Comparison of ENCODE assay signal across 25 cellular contexts in genomic region chr12:95445884-95446482, GRCh38. TPM values are rescaled to one million over a fixed set of nuclear protein-coding genes. Genes with fewer than 3 reads are reported as not detected.
A peak's percentile ranks its signal among the peaks of the same experiment; 100 is the strongest.
DNase-seq lines count a peak whose midpoint lies in the region; TF ChIP-seq lines count a peak whose summit lies in the region.
"Had no signal": no experiment of that assay in that cellular context is flagged by ENCODE, and none has a peak within 500 bp of the region (broad histone marks: within the 10 kb centered on the region; RNA-seq: fewer than 3 reads in every experiment).

No MANE protein-coding gene starts in this region.

- peak overlapping the region in 32 of 59 donors; percentile 1 to 54 (median 30) for H3K4me3 ChIP-seq in dorsolateral prefrontal cortex
- no peak overlapping the region for H3K4me3 ChIP-seq in mesenchymal stem cell (ENCODE audit: insufficient read depth in 1 of 2, low read depth in 1 of 2, low read length in 2 of 2)
- peak overlapping the region in 1 of 4 donors; percentile 27 for H3K4me3 ChIP-seq in transverse colon
- H3K4me3 ChIP-seq: lung had no signal

- H2AFZ ChIP-seq in mesenchymal stem cell (ENCODE audit: low read depth, low read length), result no peak overlapping the region

- no peak overlapping the region for H2BK120ac ChIP-seq in mesenchymal stem cell (ENCODE audit: low read depth, low read length)

- H3K4me3 Mint-ChIP-seq in activated T-helper 2 cell treated with anti-CD3 and anti-CD28 coated beads, Interferon-gamma antibody, Interleukin-2, Interleukin-4, amounts not matched to agents 10 μg/mL and 5 μg/mL and 100 μg/mL, durations not matched to agents 14 hours and 24 hours and 36 hours (ENCODE audit: low read depth), result no peak overlapping the region
- H3K4me3 Mint-ChIP-seq: activated CD4-positive, alpha-beta memory T cell treated with anti-CD3 and anti-CD28 coated beads for 36 hours; CD8-positive, alpha-beta T cell had no signal

- intact Hi-C loops in dorsolateral prefrontal cortex (cut with DNase I), result no loop called here
- intact Hi-C loops in transverse colon (cut with DNase I; ENCODE audit: low total_unique reads), result no loop called here
- intact Hi-C loops in activated T-helper 2 cell treated with anti-CD3 and anti-CD28 coated beads, Interferon-gamma antibody, Interleukin-2, Interleukin-4, amounts not matched to agents 10 μg/mL and 5 μg/mL and 100 μg/mL, durations not matched to agents 14 hours and 24 hours and 36 hours (cut with micrococcal nuclease), result no loop called here
- intact Hi-C loops in head of caudate nucleus (cut with DNase I), result no loop called here

- peak overlapping the region; percentile 69 for H3K9ac ChIP-seq in mesenchymal stem cell (ENCODE audit: low read length)

- in situ Hi-C loops in transverse colon (cut with MboI; ENCODE audit: low pct_ligation_motif_present in 1 of 4, low pct_unique_long_range_greater_than_20kb in 1 of 4, low sequenced_read_pairs in 3 of 4), result no loop called here

- H3K27ac Mint-ChIP-seq in activated T-helper 2 cell treated with anti-CD3 and anti-CD28 coated beads, Interferon-gamma antibody, Interleukin-2, Interleukin-4, amounts not matched to agents 10 μg/mL and 5 μg/mL and 100 μg/mL, durations not matched to agents 14 hours and 24 hours and 36 hours, result no peak overlapping the region
- H3K27ac Mint-ChIP-seq: activated CD4-positive, alpha-beta memory T cell treated with anti-CD3 and anti-CD28 coated beads for 36 hours; CD8-positive, alpha-beta T cell; naive B cell had no signal

- H3K4me2 ChIP-seq in mesenchymal stem cell (ENCODE audit: low read length, poor library complexity, severe bottlenecking), result no peak overlapping the region

- no peaks in the 10 kb centered on the region for H3K36me3 Mint-ChIP-seq in activated T-helper 2 cell treated with anti-CD3 and anti-CD28 coated beads, Interferon-gamma antibody, Interleukin-2, Interleukin-4, amounts not matched to agents 10 μg/mL and 5 μg/mL and 100 μg/mL, durations not matched to agents 14 hours and 24 hours and 36 hours (ENCODE audit: low read depth)
- H3K36me3 Mint-ChIP-seq: activated CD4-positive, alpha-beta memory T cell treated with anti-CD3 and anti-CD28 coated beads for 36 hours; CD8-positive, alpha-beta T cell had no signal

- H4K8ac ChIP-seq in mesenchymal stem cell (ENCODE audit: low read length), result no peak overlapping the region

- no peak overlapping the region for H3K14ac ChIP-seq in mesenchymal stem cell (ENCODE audit: low read length in 2 of 2)

- H3K4ac ChIP-seq in mesenchymal stem cell (ENCODE audit: low read depth in 1 of 2, low read length in 2 of 2), result no peak overlapping the region

- TF ChIP-seq CTCF in dorsolateral prefrontal cortex (IDR thresholded peaks at IDR 0.05 in 54 of 56, conservative IDR thresholded peaks at IDR 0.05 in 2 of 56; ENCODE audit: low read depth in 1 of 56, partially characterized antibody in 56 of 56) (no peak), transverse colon (IDR thresholded peaks at IDR 0.05) (no peak)

- no peak for TF ChIP-seq EP300 in transverse colon (IDR thresholded peaks at IDR 0.05; ENCODE audit: low read depth)

- H3K23ac ChIP-seq in mesenchymal stem cell (ENCODE audit: low read length in 2 of 2), result no peak overlapping the region

- no peaks in the 10 kb centered on the region for H3K79me1 ChIP-seq in mesenchymal stem cell (replicated peaks; ENCODE audit: low read length, poor library complexity, severe bottlenecking)

- H3K9me3 Mint-ChIP-seq in activated T-helper 2 cell treated with anti-CD3 and anti-CD28 coated beads, Interferon-gamma antibody, Interleukin-2, Interleukin-4, amounts not matched to agents 10 μg/mL and 5 μg/mL and 100 μg/mL, durations not matched to agents 14 hours and 24 hours and 36 hours, result no peaks in the 10 kb centered on the region
- H3K9me3 Mint-ChIP-seq: activated CD4-positive, alpha-beta memory T cell treated with anti-CD3 and anti-CD28 coated beads for 36 hours; CD8-positive, alpha-beta T cell had no signal

- H2BK12ac ChIP-seq in mesenchymal stem cell (ENCODE audit: low read length in 2 of 2), result no peak overlapping the region

- no peaks in the 10 kb centered on the region for H3K4me1 Mint-ChIP-seq in activated T-helper 2 cell treated with anti-CD3 and anti-CD28 coated beads, Interferon-gamma antibody, Interleukin-2, Interleukin-4, amounts not matched to agents 10 μg/mL and 5 μg/mL and 100 μg/mL, durations not matched to agents 14 hours and 24 hours and 36 hours (ENCODE audit: low read depth)

- H3K27me3 ChIP-seq in dorsolateral prefrontal cortex (peaks cover 0 to 31% (median 0%) of the 10 kb centered on the region in 45 donors), mesenchymal stem cell (ENCODE audit: control insufficient read depth in 1 of 2, insufficient read depth in 1 of 2, low read length in 2 of 2) (peaks cover 0 to 3% of the 10 kb centered on the region in 2 experiments), transverse colon (peaks cover 6% of the 10 kb centered on the region)
- H3K27me3 ChIP-seq: esophagus muscularis mucosa, gastroesophageal sphincter had no signal

- no peak overlapping the region for H3K18ac ChIP-seq in mesenchymal stem cell (ENCODE audit: low read depth in 1 of 2, low read length in 2 of 2)

- H2AK5ac ChIP-seq in mesenchymal stem cell (ENCODE audit: low read length, severe bottlenecking), result no peak overlapping the region

- H2BK5ac ChIP-seq in mesenchymal stem cell (ENCODE audit: low read depth, low read length, poor library complexity, severe bottlenecking), result no peak overlapping the region

- peaks cover 3% of the 10 kb centered on the region for H3K4me1 ChIP-seq in mesenchymal stem cell (ENCODE audit: control insufficient read depth, insufficient read depth, low read depth, low read length)
- peaks cover 0 to 17% (median 10%) of the 10 kb centered on the region in 4 donors for H3K4me1 ChIP-seq in transverse colon
- H3K4me1 ChIP-seq: esophagus muscularis mucosa, gastroesophageal sphincter had no signal

- no peak overlapping the region for H4K91ac ChIP-seq in mesenchymal stem cell (ENCODE audit: low read length)

- H3K27ac ChIP-seq in dorsolateral prefrontal cortex, result no peak overlapping the region
- no peak overlapping the region for H3K27ac ChIP-seq in mesenchymal stem cell (ENCODE audit: low read length, poor library complexity, severe bottlenecking)
- H3K27ac ChIP-seq in transverse colon, result peak overlapping the region; percentile 15 to 65 (median 34)
- H3K27ac ChIP-seq: esophagus muscularis mucosa, gastroesophageal sphincter, RWPE1 had no signal

- WGBS in mesenchymal stem cell, result 83% methylated on average over 7 of the region's 7 CpGs
- 58% methylated on average over 4 to 7 of the region's 7 CpGs for WGBS in transverse colon (ENCODE audit: low coverage in 1 of 2), 2 donors

- peaks cover 23% of the 10 kb centered on the region for H3K27me3 Mint-ChIP-seq in activated T-helper 2 cell treated with anti-CD3 and anti-CD28 coated beads, Interferon-gamma antibody, Interleukin-2, Interleukin-4, amounts not matched to agents 10 μg/mL and 5 μg/mL and 100 μg/mL, durations not matched to agents 14 hours and 24 hours and 36 hours (ENCODE audit: low read depth)

- H3K9me3 ChIP-seq in mesenchymal stem cell (ENCODE audit: control insufficient read depth, low read length), result no peaks in the 10 kb centered on the region
- H3K9me3 ChIP-seq in transverse colon, result no peaks in the 10 kb centered on the region
- H3K9me3 ChIP-seq: esophagus muscularis mucosa, gastroesophageal sphincter had no signal

- H3K36me3 ChIP-seq in mesenchymal stem cell (ENCODE audit: control insufficient read depth in 1 of 2, insufficient read depth in 2 of 2, low read depth in 1 of 2, low read length in 2 of 2) (no peaks in the 10 kb centered on the region), transverse colon (no peaks in the 10 kb centered on the region)
- H3K36me3 ChIP-seq: esophagus muscularis mucosa, gastroesophageal sphincter had no signal

- no peak overlapping the region for H2BK15ac ChIP-seq in mesenchymal stem cell (ENCODE audit: low read depth, poor library complexity, severe bottlenecking)

- DNase-seq in HuH-7.5 (ENCODE audit: low spot score) (peak; percentile 16), dorsolateral prefrontal cortex (no peak), mesenchymal stem cell (no peak), transverse colon (no peak), NCI-H446 treated with DMSO at 0.1 percent for 48 hours (lab: John Stamatoyannopoulos, UW) (no peak), head of caudate nucleus (no peak)
- DNase-seq in activated T-helper 2 cell treated with anti-CD3 and anti-CD28 coated beads, Interferon-gamma antibody, Interleukin-2, Interleukin-4, amounts not matched to agents 10 μg/mL and 5 μg/mL and 100 μg/mL, durations not matched to agents 14 hours and 24 hours and 36 hours (ENCODE audit: low spot score), result no peak
- DNase-seq: activated CD4-positive, alpha-beta memory T cell treated with anti-CD3 and anti-CD28 coated beads for 36 hours; activated CD4-positive, CD25-positive, alpha-beta regulatory T cell; activated T-cell treated with anti-CD3 and anti-CD28 coated beads for 4 hours; amniotic stem cell; CD8-positive, alpha-beta T cell; DMS79 treated with DMSO at 0.1 percent for 48 hours; effector CD4-positive, alpha-beta T cell; GOT3; naive B cell; NCI-H1105; NCI-H2081; NCI-H446; stimulated activated CD4-positive, alpha-beta T cell treated with anti-CD3 and anti-CD28 coated beads, Interleukin-2, amount 100 ng/mL, for 24 hours; stimulated activated naive CD4-positive, alpha-beta T cell had no signal

- no peak for TF ChIP-seq POLR2A in transverse colon (IDR thresholded peaks at IDR 0.05)

RNA-seq across cellular contexts. Expression of gene METAP2, which starts 28.0 kb away (rescaled TPM):
- 10 to 100 TPM; 38.9 to 82.5 (median 54.8) TPM for total RNA-seq in dorsolateral prefrontal cortex
- 59.9 TPM for polyA plus RNA-seq in mesenchymal stem cell (2013, experiment 1 of 2)
- 60.6 TPM for polyA plus RNA-seq in mesenchymal stem cell (2013, experiment 2 of 2)
- 10 to 100 TPM in 3 of 4 donors, 1 to 10 TPM in 1; 5.2 to 59.7 (median 42.7) TPM for total RNA-seq in transverse colon
- total RNA-seq in activated T-helper 2 cell treated with anti-CD3 and anti-CD28 coated beads, Interferon-gamma antibody, Interleukin-2, Interleukin-4, amounts not matched to agents 10 μg/mL and 5 μg/mL and 100 μg/mL, durations not matched to agents 14 hours and 24 hours and 36 hours, result 111 and 113 TPM in 2 replicates

Comparison
In these comparisons a context has a peak if more than half of its experiments do, and no peak if none do; other contexts are left out.
1. H3K27ac ChIP-seq: peak in transverse colon (4 of 4); none in dorsolateral prefrontal cortex (0 of 59) and mesenchymal stem cell (single experiment).
2. H3K4me3 ChIP-seq: peak in dorsolateral prefrontal cortex (32 of 59); none in mesenchymal stem cell (0 of 2).